18 cellular contexts compared by ENCODE assay signal in the genomic region with DNA sequence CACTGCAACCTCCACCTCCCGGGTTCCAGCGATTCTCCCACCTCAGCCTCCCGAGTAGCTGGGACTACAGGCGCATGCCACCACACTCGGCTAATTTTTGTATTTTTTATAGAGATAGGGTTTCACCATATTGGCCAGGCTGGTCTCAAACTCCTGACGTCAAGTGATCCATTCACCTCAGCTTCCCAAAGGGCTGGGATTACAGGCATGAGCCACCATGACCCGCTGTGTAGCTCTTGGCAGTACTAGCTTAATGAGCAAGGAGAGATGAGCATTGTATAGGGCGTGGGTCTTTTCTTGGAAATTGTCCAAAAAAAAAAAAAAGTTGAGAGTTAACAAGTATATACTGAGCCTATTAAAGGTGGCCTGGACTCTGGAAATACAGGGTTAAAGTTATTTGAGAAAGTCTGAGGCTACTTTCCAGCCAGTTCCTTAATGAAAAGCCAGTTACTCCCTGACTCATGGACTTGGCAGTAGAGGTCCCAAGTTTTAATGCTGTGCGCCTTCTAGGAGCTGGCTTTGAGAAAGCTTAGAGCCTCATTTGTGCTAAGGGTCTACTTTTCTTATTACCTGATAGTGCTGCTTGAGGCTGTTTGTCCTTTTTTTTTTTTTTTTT. TPM values are rescaled to one million over a fixed set of nuclear protein-coding genes. Genes with fewer than 3 reads are reported as not detected.
DNase-seq lines count a peak whose midpoint lies in the region; ATAC-seq and TF ChIP-seq lines count a peak whose summit lies in the region.
"Had no signal": no experiment of that assay in that cellular context is flagged by ENCODE, and none has a peak within 500 bp of the region (broad histone marks: within the 10 kb centered on the region; RNA-seq: fewer than 3 reads in every experiment).

No MANE protein-coding gene starts in this region.

- no peak overlapping the region for H3K9ac ChIP-seq in mammary epithelial cell (ENCODE audit: insufficient read depth, low read length)

- in situ Hi-C loops in mammary epithelial cell (cut with MboI; ENCODE audit: low sequenced_read_pairs in 2 of 2): loop anchor here in 1 of 2 donors (10.0 to 25.0 kb wide), 2 partner anchors 440 to 622 kb away; no protein-coding TSS in a partner anchor

- H4K20me1 ChIP-seq in mammary epithelial cell (ENCODE audit: insufficient read depth, low read length): peaks cover 14% of the 10 kb centered on the region
- H4K20me1 ChIP-seq in OCI-LY7 (ENCODE audit: insufficient read depth, low read length): peaks cover 35% of the 10 kb centered on the region

- H3K4me3 Mint-ChIP-seq in MCF 10A (ENCODE audit: unreplicated experiment): no peak overlapping the region
- H3K4me3 Mint-ChIP-seq: activated CD8-positive, alpha-beta T cell treated with anti-CD3 and anti-CD28 coated beads for 36 hours; stimulated activated memory B cell treated with anti-CD40 and anti-IgM and Interleukin-4, amounts not matched to agents 10 μg/mL and 1 μg/mL and 100 μg/mL, for 72 hours had no signal

- dilution Hi-C loops in mammary epithelial cell (cut with HindIII; ENCODE audit: low sequenced_read_pairs): no loop called here

- POLR2A ChIA-PET in MCF 10A (lab: Yijun Ruan, JAX): interaction anchor here (0.7 to 4.5 kb wide), 6 partner anchors 9 to 592 kb away, joined by 3 to 29 read pairs (median 4); a partner anchor contains a TSS
- POLR2A ChIA-PET in OCI-LY7 (lab: Charles Lee): interaction anchor here (1.1 kb wide), 1 partner anchor 496 kb away, joined by 3 read pairs; no protein-coding TSS in a partner anchor

- H3K9me3 ChIP-seq in mammary epithelial cell (replicated peaks; ENCODE audit: insufficient read depth, low read length) (no peaks in the 10 kb centered on the region), OCI-LY7 (ENCODE audit: low read length) (no peaks in the 10 kb centered on the region)
- H3K9me3 ChIP-seq: BE2C had no signal

- H3K27ac Mint-ChIP-seq in MCF 10A (ENCODE audit: low read depth, unreplicated experiment): no peak overlapping the region
- H3K27ac Mint-ChIP-seq: activated CD8-positive, alpha-beta T cell treated with anti-CD3 and anti-CD28 coated beads for 36 hours; progenitor cell of endocrine pancreas; stimulated activated memory B cell treated with anti-CD40 and anti-IgM and Interleukin-4, amounts not matched to agents 10 μg/mL and 1 μg/mL and 100 μg/mL, for 72 hours had no signal

- H3K36me3 ChIP-seq in mammary epithelial cell (ENCODE audit: insufficient read depth, low read length) (peaks cover 22% of the 10 kb centered on the region), OCI-LY7 (ENCODE audit: insufficient read depth, low read length) (peaks cover 40% of the 10 kb centered on the region)

- no peaks in the 10 kb centered on the region for H3K9me3 Mint-ChIP-seq in MCF 10A (ENCODE audit: unreplicated experiment)
- H3K9me3 Mint-ChIP-seq: activated CD8-positive, alpha-beta T cell treated with anti-CD3 and anti-CD28 coated beads for 36 hours; stimulated activated memory B cell treated with anti-CD40 and anti-IgM and Interleukin-4, amounts not matched to agents 10 μg/mL and 1 μg/mL and 100 μg/mL, for 72 hours had no signal

- H3K4me2 ChIP-seq in mammary epithelial cell (ENCODE audit: insufficient read depth, low read depth, low read length) (no peak overlapping the region), OCI-LY7 (ENCODE audit: low read length) (no peak overlapping the region)

- TF ChIP-seq CTCF in MCF 10A (IDR thresholded peaks at IDR 0.05; ENCODE audit: unreplicated experiment) (no peak), mammary epithelial cell (conservative IDR thresholded peaks at IDR 0.05 in 1 of 2, IDR thresholded peaks at IDR 0.05 in 1 of 2; ENCODE audit: extremely low read depth in 1 of 2, insufficient read depth in 1 of 2, low read depth in 1 of 2, low read length in 2 of 2) (no peak), cardiac fibroblast (IDR thresholded peaks at IDR 0.05; ENCODE audit: low read depth, low read length) (no peak), OCI-LY7 (conservative IDR thresholded peaks at IDR 0.05; ENCODE audit: low read length) (no peak)

- CTCF ChIA-PET in MCF 10A (lab: Yijun Ruan, JAX) (interaction anchor here (0.6 to 3.3 kb wide), 12 partner anchors 19 to 644 kb away, joined by 3 to 23 read pairs (median 3); no protein-coding TSS in a partner anchor), mammary epithelial cell (lab: Charles Lee; ENCODE audit: low non-redundant PET) (no interaction called here), OCI-LY7 (lab: Charles Lee; ENCODE audit: unreplicated experiment) (no interaction called here)

- no peak for ATAC-seq in HG02623 (IDR thresholded peaks at IDR 0.05; ENCODE audit: unreplicated experiment)
- ATAC-seq: activated CD8-positive, alpha-beta T cell treated with anti-CD3 and anti-CD28 coated beads for 36 hours; Panc1; stimulated activated memory B cell treated with anti-CD40 and anti-IgM and Interleukin-4, amounts not matched to agents 10 μg/mL and 1 μg/mL and 100 μg/mL, for 72 hours had no signal

- no peaks in the 10 kb centered on the region for H3K27me3 Mint-ChIP-seq in MCF 10A (ENCODE audit: insufficient read depth, unreplicated experiment)

- BruUV-seq in MCF 10A (replicated peaks; lab: Mats Ljungman, UMichigan) (no TSS peak), mammary epithelial cell (replicated peaks; lab: Mats Ljungman, UMichigan) (no TSS peak), OCI-LY7 (replicated peaks; lab: Mats Ljungman, UMichigan) (no TSS peak)

- peaks cover 25% of the 10 kb centered on the region for H3K4me1 Mint-ChIP-seq in MCF 10A (ENCODE audit: insufficient read depth, unreplicated experiment)

- DNase-seq in MCF 10A (ENCODE audit: unreplicated experiment) (peak; percentile 65), mammary epithelial cell (no peak), LoVo (ENCODE audit: low spot score) (peak; percentile 33), cardiac fibroblast (ENCODE audit: low read depth in 2 of 2) (peak; percentile 36 to 59), stromal cell of bone marrow (ENCODE audit: low read depth) (peak; percentile 60), OCI-LY7 (ENCODE audit: low spot score) (no peak), substantia nigra (lab: John Stamatoyannopoulos, UW) (no peak)
- DNase-seq: activated CD8-positive, alpha-beta T cell treated with anti-CD3 and anti-CD28 coated beads for 36 hours; activated naive CD4-positive, alpha-beta T cell treated with anti-CD3 and anti-CD28 coated beads, Interleukin-2, amount 50 U/mL, for 16 hours; BE2C; foreskin melanocyte; GF-D8; Kasumi-1; NCI-H345 had no signal

- peaks cover 21% of the 10 kb centered on the region for H3K79me2 ChIP-seq in mammary epithelial cell (ENCODE audit: insufficient read depth, low read length)
- H3K79me2 ChIP-seq in OCI-LY7 (ENCODE audit: insufficient read depth, low read depth, low read length): peaks cover 12% of the 10 kb centered on the region; the same call in 1 of the 2 replicates

- H3K36me3 Mint-ChIP-seq in MCF 10A (ENCODE audit: insufficient read depth, unreplicated experiment): peaks cover 87% of the 10 kb centered on the region

- H3K9me2 ChIP-seq in OCI-LY7 (ENCODE audit: insufficient read depth, low read length): no peaks in the 10 kb centered on the region

- no peak overlapping the region for H3K4me3 ChIP-seq in mammary epithelial cell (replicated peaks in 1 of 3; ENCODE audit: insufficient read depth in 1 of 3, low read depth in 2 of 3, low read length in 3 of 3)
- no peak overlapping the region for H3K4me3 ChIP-seq in cardiac fibroblast (replicated peaks in 1 of 2; ENCODE audit: low read depth in 2 of 2, low read length in 2 of 2)
- no peak overlapping the region for H3K4me3 ChIP-seq in OCI-LY7 (ENCODE audit: low read depth, low read length, poor library complexity, severe bottlenecking)

- H3K27me3 ChIP-seq in mammary epithelial cell (ENCODE audit: insufficient read depth, low read length): peaks cover 3% of the 10 kb centered on the region

- WGBS in mammary epithelial cell (ENCODE audit: low coverage, missing lambda C conversion rate): 84% methylated on average over 7 of the region's 9 CpGs

- H2AFZ ChIP-seq in mammary epithelial cell (ENCODE audit: low read depth, low read length): no peak overlapping the region
- no peak overlapping the region for H2AFZ ChIP-seq in OCI-LY7 (ENCODE audit: low read length)

- H3K4me1 ChIP-seq in mammary epithelial cell (ENCODE audit: insufficient read depth, low read length): peaks cover 9% of the 10 kb centered on the region
- peaks cover 6% of the 10 kb centered on the region for H3K4me1 ChIP-seq in OCI-LY7 (ENCODE audit: insufficient read depth, low read length, poor library complexity, severe bottlenecking)

- intact Hi-C loops in MCF 10A (cut with micrococcal nuclease): loop anchor here (5.0 to 10.0 kb wide), 2 partner anchors 232 to 590 kb away; a partner anchor contains a TSS
- intact Hi-C loops in mammary epithelial cell (cut with micrococcal nuclease): loop anchor here (5.0 to 10.0 kb wide), 3 partner anchors 627 to 877 kb away; a partner anchor contains a TSS
- intact Hi-C loops in OCI-LY7 (cut with micrococcal nuclease; ENCODE audit: unreplicated experiment): loop anchor here (5.0 kb wide), 2 partner anchors 192 to 627 kb away; no protein-coding TSS in a partner anchor

- H3K27ac ChIP-seq in mammary epithelial cell (ENCODE audit: insufficient read depth, low read depth, low read length): no peak overlapping the region
- no peak overlapping the region for H3K27ac ChIP-seq in OCI-LY7 (ENCODE audit: low read depth, low read length, poor library complexity, severe bottlenecking)
- H3K27ac ChIP-seq in substantia nigra (ENCODE audit: low read depth, low read length, poor library complexity, severe bottlenecking): no peak overlapping the region

RNA-seq across cellular contexts. Expression of a gene that starts 4.2 kb away (rescaled TPM):
- total RNA-seq in MCF 10A (2022): not detected in 2 replicates
- under 1 TPM in 1 of 2 donors, not detected in 1; 0.24 TPM for total RNA-seq in mammary epithelial cell
- not detected for polyA plus RNA-seq in mammary epithelial cell
- not detected for polyA minus RNA-seq in mammary epithelial cell
- 0.16 TPM in 1 of 2 replicates, not detected in the other for total RNA-seq in OCI-LY7 (2014; rRNA removed; shearing (Covaris generic))
- not detected in 2 replicates for total RNA-seq in OCI-LY7 (2022)

RNA-seq across cellular contexts. Expression of a gene that starts 27.6 kb away (rescaled TPM):
- total RNA-seq in MCF 10A (2022) (3,249 and 4,548 TPM in 2 replicates), mammary epithelial cell (1,000 to 10,000 TPM in 1 of 2 donors, 100 to 1,000 TPM in 1; 697 to 1,594 TPM), OCI-LY7 (2022) (2,027 and 2,059 TPM in 2 replicates)
- 4,940 TPM for polyA plus RNA-seq in mammary epithelial cell
- polyA minus RNA-seq in mammary epithelial cell: 938 TPM
- total RNA-seq in OCI-LY7 (2014; rRNA removed; shearing (Covaris generic)): 1,091 and 1,434 TPM in 2 replicates

Comparison
In these comparisons a context has a peak if more than half of its experiments do, and no peak if none do; other contexts are left out.
1. DNase-seq: peak in MCF 10A (single experiment), LoVo (single experiment), cardiac fibroblast (2 of 2) and stromal cell of bone marrow (single experiment); none in mammary epithelial cell (single experiment), OCI-LY7 (single experiment) and substantia nigra (0 of 49).